ENCODE assay signal across 1 cellular context in genomic region chr10:80290474-80291220, GRCh38.
A peak's percentile ranks its signal among the peaks of the same experiment; 100 is the strongest.
TF ChIP-seq lines count a peak whose summit lies in the region.

No MANE protein-coding gene starts in this region.

TF ChIP-seq in HepG2, 621 proteins besides CTCF, POLR2A, EP300 and RAD21 (continued from another document and continues in another):
- TF ChIP-seq AFF4 (CRISPR knock-in tag; IDR thresholded peaks at IDR 0.05) (no peak), SCMH1 (CRISPR knock-in tag; IDR thresholded peaks at IDR 0.05; ENCODE audit: borderline replicate concordance) (no peak), SMARCC2 (IDR thresholded peaks at IDR 0.05) (no peak), ZNF350 (CRISPR knock-in tag; IDR thresholded peaks at IDR 0.05; ENCODE audit: borderline replicate concordance, low read depth) (no peak), NFIC (IDR thresholded peaks at IDR 0.05; ENCODE audit: low read length) (peak; percentile 80), CREM (IDR thresholded peaks at IDR 0.05) (peak; percentile 79), CREM (CRISPR knock-in tag; IDR thresholded peaks at IDR 0.05) (no peak), ZNF788 (CRISPR knock-in tag; IDR thresholded peaks at IDR 0.05; ENCODE audit: borderline replicate concordance) (peak; percentile 60; the same call in 1 of the 2 replicates), SRSF1 (optimal IDR thresholded peaks at IDR 0.05; ENCODE audit: low read depth, low read length) (no peak), ZNF644 (CRISPR knock-in tag; IDR thresholded peaks at IDR 0.05; ENCODE audit: low read depth) (no peak), ASH2L (IDR thresholded peaks at IDR 0.05; ENCODE audit: insufficient read length, low read depth, low read length) (peak; percentile 54), ZBTB20 (CRISPR knock-in tag; IDR thresholded peaks at IDR 0.05; ENCODE audit: borderline replicate concordance, low read depth) (no peak), HOXA7 (CRISPR knock-in tag; IDR thresholded peaks at IDR 0.05) (no peak), ZNF75D (CRISPR knock-in tag; IDR thresholded peaks at IDR 0.05; ENCODE audit: borderline replicate concordance) (no peak), GATAD1 (CRISPR knock-in tag; IDR thresholded peaks at IDR 0.05) (peak; percentile 30; the same call in 1 of the 2 replicates), ZNF773 (CRISPR knock-in tag; IDR thresholded peaks at IDR 0.05; ENCODE audit: borderline replicate concordance) (no peak), ZNF331 (CRISPR knock-in tag; IDR thresholded peaks at IDR 0.05) (0 out of 2 replicates have a peak, but pooled peaks have one; percentile 17), SMC3 (IDR thresholded peaks at IDR 0.05; ENCODE audit: low read length) (no peak), JUN (CRISPR knock-in tag; IDR thresholded peaks at IDR 0.05) (0 out of 2 replicates have a peak, but pooled peaks have one; percentile 21), ZNF780A (CRISPR knock-in tag; IDR thresholded peaks at IDR 0.05) (no peak), ZFP36L2 (CRISPR knock-in tag; IDR thresholded peaks at IDR 0.05) (no peak), ZSCAN31 (CRISPR knock-in tag; IDR thresholded peaks at IDR 0.05; ENCODE audit: low read depth) (no peak), PRMT3 (CRISPR knock-in tag; IDR thresholded peaks at IDR 0.05; ENCODE audit: borderline replicate concordance, low read depth) (no peak), RXRA (CRISPR knock-in tag; IDR thresholded peaks at IDR 0.05) (no peak; the same call in 1 of the 2 replicates), SNAPC2 (CRISPR knock-in tag; IDR thresholded peaks at IDR 0.05) (peak; percentile 98), ZNF296 (CRISPR knock-in tag; conservative IDR thresholded peaks at IDR 0.05) (no peak), BATF2 (CRISPR knock-in tag; IDR thresholded peaks at IDR 0.05) (no peak), KDM1A (CRISPR knock-in tag; IDR thresholded peaks at IDR 0.05) (no peak), ZNF768 (CRISPR knock-in tag; IDR thresholded peaks at IDR 0.05) (no peak), CBFB (CRISPR knock-in tag; IDR thresholded peaks at IDR 0.05) (no peak), BRCA1 (CRISPR knock-in tag; IDR thresholded peaks at IDR 0.05) (no peak), DNMT1 (CRISPR knock-in tag; IDR thresholded peaks at IDR 0.05) (no peak), NFYC (CRISPR knock-in tag; IDR thresholded peaks at IDR 0.05) (peak; percentile 24; the same call in 1 of the 2 replicates), KLF12 (CRISPR knock-in tag; IDR thresholded peaks at IDR 0.05; ENCODE audit: borderline replicate concordance) (no peak), FOXM1 (CRISPR knock-in tag; IDR thresholded peaks at IDR 0.05) (no peak), MED1 (CRISPR knock-in tag; IDR thresholded peaks at IDR 0.05) (peak; percentile 85)
- TF ChIP-seq, protein P1, sequence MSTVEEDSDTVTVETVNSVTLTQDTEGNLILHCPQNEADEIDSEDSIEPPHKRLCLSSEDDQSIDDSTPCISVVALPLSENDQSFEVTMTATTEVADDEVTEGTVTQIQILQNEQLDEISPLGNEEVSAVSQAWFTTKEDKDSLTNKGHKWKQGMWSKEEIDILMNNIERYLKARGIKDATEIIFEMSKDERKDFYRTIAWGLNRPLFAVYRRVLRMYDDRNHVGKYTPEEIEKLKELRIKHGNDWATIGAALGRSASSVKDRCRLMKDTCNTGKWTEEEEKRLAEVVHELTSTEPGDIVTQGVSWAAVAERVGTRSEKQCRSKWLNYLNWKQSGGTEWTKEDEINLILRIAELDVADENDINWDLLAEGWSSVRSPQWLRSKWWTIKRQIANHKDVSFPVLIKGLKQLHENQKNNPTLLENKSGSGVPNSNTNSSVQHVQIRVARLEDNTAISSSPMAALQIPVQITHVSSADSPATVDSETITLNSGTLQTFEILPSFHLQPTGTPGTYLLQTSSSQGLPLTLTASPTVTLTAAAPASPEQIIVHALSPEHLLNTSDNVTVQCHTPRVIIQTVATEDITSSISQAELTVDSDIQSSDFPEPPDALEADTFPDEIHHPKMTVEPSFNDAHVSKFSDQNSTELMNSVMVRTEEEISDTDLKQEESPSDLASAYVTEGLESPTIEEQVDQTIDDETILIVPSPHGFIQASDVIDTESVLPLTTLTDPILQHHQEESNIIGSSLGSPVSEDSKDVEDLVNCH (CRISPR knock-in tag; IDR thresholded peaks at IDR 0.05) = no peak
- TF ChIP-seq, protein P2, sequence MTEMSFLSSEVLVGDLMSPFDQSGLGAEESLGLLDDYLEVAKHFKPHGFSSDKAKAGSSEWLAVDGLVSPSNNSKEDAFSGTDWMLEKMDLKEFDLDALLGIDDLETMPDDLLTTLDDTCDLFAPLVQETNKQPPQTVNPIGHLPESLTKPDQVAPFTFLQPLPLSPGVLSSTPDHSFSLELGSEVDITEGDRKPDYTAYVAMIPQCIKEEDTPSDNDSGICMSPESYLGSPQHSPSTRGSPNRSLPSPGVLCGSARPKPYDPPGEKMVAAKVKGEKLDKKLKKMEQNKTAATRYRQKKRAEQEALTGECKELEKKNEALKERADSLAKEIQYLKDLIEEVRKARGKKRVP (CRISPR knock-in tag; IDR thresholded peaks at IDR 0.05) = 0 out of 4 replicates have a peak, but pooled peaks of 1 of the 2 experiments have one; percentile 24
- TF ChIP-seq, protein P3, sequence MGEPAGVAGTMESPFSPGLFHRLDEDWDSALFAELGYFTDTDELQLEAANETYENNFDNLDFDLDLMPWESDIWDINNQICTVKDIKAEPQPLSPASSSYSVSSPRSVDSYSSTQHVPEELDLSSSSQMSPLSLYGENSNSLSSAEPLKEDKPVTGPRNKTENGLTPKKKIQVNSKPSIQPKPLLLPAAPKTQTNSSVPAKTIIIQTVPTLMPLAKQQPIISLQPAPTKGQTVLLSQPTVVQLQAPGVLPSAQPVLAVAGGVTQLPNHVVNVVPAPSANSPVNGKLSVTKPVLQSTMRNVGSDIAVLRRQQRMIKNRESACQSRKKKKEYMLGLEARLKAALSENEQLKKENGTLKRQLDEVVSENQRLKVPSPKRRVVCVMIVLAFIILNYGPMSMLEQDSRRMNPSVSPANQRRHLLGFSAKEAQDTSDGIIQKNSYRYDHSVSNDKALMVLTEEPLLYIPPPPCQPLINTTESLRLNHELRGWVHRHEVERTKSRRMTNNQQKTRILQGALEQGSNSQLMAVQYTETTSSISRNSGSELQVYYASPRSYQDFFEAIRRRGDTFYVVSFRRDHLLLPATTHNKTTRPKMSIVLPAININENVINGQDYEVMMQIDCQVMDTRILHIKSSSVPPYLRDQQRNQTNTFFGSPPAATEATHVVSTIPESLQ (CRISPR knock-in tag; conservative IDR thresholded peaks at IDR 0.05) = no peak
- TF ChIP-seq, protein P4, sequence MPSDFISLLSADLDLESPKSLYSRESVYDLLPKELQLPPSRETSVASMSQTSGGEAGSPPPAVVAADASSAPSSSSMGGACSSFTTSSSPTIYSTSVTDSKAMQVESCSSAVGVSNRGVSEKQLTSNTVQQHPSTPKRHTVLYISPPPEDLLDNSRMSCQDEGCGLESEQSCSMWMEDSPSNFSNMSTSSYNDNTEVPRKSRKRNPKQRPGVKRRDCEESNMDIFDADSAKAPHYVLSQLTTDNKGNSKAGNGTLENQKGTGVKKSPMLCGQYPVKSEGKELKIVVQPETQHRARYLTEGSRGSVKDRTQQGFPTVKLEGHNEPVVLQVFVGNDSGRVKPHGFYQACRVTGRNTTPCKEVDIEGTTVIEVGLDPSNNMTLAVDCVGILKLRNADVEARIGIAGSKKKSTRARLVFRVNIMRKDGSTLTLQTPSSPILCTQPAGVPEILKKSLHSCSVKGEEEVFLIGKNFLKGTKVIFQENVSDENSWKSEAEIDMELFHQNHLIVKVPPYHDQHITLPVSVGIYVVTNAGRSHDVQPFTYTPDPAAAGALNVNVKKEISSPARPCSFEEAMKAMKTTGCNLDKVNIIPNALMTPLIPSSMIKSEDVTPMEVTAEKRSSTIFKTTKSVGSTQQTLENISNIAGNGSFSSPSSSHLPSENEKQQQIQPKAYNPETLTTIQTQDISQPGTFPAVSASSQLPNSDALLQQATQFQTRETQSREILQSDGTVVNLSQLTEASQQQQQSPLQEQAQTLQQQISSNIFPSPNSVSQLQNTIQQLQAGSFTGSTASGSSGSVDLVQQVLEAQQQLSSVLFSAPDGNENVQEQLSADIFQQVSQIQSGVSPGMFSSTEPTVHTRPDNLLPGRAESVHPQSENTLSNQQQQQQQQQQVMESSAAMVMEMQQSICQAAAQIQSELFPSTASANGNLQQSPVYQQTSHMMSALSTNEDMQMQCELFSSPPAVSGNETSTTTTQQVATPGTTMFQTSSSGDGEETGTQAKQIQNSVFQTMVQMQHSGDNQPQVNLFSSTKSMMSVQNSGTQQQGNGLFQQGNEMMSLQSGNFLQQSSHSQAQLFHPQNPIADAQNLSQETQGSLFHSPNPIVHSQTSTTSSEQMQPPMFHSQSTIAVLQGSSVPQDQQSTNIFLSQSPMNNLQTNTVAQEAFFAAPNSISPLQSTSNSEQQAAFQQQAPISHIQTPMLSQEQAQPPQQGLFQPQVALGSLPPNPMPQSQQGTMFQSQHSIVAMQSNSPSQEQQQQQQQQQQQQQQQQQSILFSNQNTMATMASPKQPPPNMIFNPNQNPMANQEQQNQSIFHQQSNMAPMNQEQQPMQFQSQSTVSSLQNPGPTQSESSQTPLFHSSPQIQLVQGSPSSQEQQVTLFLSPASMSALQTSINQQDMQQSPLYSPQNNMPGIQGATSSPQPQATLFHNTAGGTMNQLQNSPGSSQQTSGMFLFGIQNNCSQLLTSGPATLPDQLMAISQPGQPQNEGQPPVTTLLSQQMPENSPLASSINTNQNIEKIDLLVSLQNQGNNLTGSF (CRISPR knock-in tag; IDR thresholded peaks at IDR 0.05) = no peak
- TF ChIP-seq, protein P5, sequence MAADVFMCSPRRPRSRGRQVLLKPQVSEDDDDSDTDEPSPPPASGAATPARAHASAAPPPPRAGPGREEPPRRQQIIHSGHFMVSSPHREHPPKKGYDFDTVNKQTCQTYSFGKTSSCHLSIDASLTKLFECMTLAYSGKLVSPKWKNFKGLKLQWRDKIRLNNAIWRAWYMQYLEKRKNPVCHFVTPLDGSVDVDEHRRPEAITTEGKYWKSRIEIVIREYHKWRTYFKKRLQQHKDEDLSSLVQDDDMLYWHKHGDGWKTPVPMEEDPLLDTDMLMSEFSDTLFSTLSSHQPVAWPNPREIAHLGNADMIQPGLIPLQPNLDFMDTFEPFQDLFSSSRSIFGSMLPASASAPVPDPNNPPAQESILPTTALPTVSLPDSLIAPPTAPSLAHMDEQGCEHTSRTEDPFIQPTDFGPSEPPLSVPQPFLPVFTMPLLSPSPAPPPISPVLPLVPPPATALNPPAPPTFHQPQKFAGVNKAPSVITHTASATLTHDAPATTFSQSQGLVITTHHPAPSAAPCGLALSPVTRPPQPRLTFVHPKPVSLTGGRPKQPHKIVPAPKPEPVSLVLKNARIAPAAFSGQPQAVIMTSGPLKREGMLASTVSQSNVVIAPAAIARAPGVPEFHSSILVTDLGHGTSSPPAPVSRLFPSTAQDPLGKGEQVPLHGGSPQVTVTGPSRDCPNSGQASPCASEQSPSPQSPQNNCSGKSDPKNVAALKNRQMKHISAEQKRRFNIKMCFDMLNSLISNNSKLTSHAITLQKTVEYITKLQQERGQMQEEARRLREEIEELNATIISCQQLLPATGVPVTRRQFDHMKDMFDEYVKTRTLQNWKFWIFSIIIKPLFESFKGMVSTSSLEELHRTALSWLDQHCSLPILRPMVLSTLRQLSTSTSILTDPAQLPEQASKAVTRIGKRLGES (CRISPR knock-in tag; IDR thresholded peaks at IDR 0.05; ENCODE audit: borderline replicate concordance) = no peak
- TF ChIP-seq, protein P6, sequence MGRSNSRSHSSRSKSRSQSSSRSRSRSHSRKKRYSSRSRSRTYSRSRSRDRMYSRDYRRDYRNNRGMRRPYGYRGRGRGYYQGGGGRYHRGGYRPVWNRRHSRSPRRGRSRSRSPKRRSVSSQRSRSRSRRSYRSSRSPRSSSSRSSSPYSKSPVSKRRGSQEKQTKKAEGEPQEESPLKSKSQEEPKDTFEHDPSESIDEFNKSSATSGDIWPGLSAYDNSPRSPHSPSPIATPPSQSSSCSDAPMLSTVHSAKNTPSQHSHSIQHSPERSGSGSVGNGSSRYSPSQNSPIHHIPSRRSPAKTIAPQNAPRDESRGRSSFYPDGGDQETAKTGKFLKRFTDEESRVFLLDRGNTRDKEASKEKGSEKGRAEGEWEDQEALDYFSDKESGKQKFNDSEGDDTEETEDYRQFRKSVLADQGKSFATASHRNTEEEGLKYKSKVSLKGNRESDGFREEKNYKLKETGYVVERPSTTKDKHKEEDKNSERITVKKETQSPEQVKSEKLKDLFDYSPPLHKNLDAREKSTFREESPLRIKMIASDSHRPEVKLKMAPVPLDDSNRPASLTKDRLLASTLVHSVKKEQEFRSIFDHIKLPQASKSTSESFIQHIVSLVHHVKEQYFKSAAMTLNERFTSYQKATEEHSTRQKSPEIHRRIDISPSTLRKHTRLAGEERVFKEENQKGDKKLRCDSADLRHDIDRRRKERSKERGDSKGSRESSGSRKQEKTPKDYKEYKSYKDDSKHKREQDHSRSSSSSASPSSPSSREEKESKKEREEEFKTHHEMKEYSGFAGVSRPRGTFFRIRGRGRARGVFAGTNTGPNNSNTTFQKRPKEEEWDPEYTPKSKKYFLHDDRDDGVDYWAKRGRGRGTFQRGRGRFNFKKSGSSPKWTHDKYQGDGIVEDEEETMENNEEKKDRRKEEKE (IDR thresholded peaks at IDR 0.05) = no peak
